Comparison of ENCODE assay signal across 10 cellular contexts in genomic region chr5:38467353-38468040, GRCh38.
DNase-seq lines count a peak whose midpoint lies in the region; TF ChIP-seq lines count a peak whose summit lies in the region.
"Had no signal": no experiment of that assay in that cellular context is flagged by ENCODE, and none has a peak within 500 bp of the region (broad histone marks: within the 10 kb centered on the region; RNA-seq: fewer than 3 reads in every experiment).

No MANE protein-coding gene starts in this region.

- no peaks in the 10 kb centered on the region for H3K36me3 Mint-ChIP-seq in activated T-helper 1 cell treated with anti-CD3 and anti-CD28 coated beads, Interleukin-12 subunit alpha, Interleukin-12 subunit beta, Interleukin-2, Interleukin-4 antibody, amounts not matched to agents 30 ng/mL and 10 ng/mL and 1 ng/mL, durations not matched to agents 14 hours and 24 hours and 36 hours (ENCODE audit: low read depth)

- no peak overlapping the region for H3K27ac Mint-ChIP-seq in activated T-helper 1 cell treated with anti-CD3 and anti-CD28 coated beads, Interleukin-12 subunit alpha, Interleukin-12 subunit beta, Interleukin-2, Interleukin-4 antibody, amounts not matched to agents 30 ng/mL and 10 ng/mL and 1 ng/mL, durations not matched to agents 14 hours and 24 hours and 36 hours

- no peak overlapping the region for H3K4me3 Mint-ChIP-seq in activated T-helper 1 cell treated with anti-CD3 and anti-CD28 coated beads, Interleukin-12 subunit alpha, Interleukin-12 subunit beta, Interleukin-2, Interleukin-4 antibody, amounts not matched to agents 30 ng/mL and 10 ng/mL and 1 ng/mL, durations not matched to agents 14 hours and 24 hours and 36 hours

- no peaks in the 10 kb centered on the region for H3K27me3 ChIP-seq in breast epithelium
- H3K27me3 ChIP-seq in rectal smooth muscle tissue (ENCODE audit: control insufficient read depth, insufficient read depth, low read length), result no peaks in the 10 kb centered on the region
- H3K27me3 ChIP-seq: cardiac muscle cell had no signal

- H3K27me3 Mint-ChIP-seq in activated T-helper 1 cell treated with anti-CD3 and anti-CD28 coated beads, Interleukin-12 subunit alpha, Interleukin-12 subunit beta, Interleukin-2, Interleukin-4 antibody, amounts not matched to agents 30 ng/mL and 10 ng/mL and 1 ng/mL, durations not matched to agents 14 hours and 24 hours and 36 hours (ENCODE audit: insufficient read depth), result peaks cover 20% of the 10 kb centered on the region

- intact Hi-C loops in breast epithelium (cut with DNase I; ENCODE audit: low total_unique reads), result no loop called here
- intact Hi-C loops in activated T-helper 1 cell treated with anti-CD3 and anti-CD28 coated beads, Interleukin-12 subunit alpha, Interleukin-12 subunit beta, Interleukin-2, Interleukin-4 antibody, amounts not matched to agents 30 ng/mL and 10 ng/mL and 1 ng/mL, durations not matched to agents 14 hours and 24 hours and 36 hours (cut with micrococcal nuclease), result no loop called here

- H3K4me1 ChIP-seq in breast epithelium (peaks cover 38% of the 10 kb centered on the region in 2 donors), rectal smooth muscle tissue (ENCODE audit: control insufficient read depth, insufficient read depth, low read length) (peaks cover 26% of the 10 kb centered on the region)

- no peaks in the 10 kb centered on the region for H3K9me3 Mint-ChIP-seq in activated T-helper 1 cell treated with anti-CD3 and anti-CD28 coated beads, Interleukin-12 subunit alpha, Interleukin-12 subunit beta, Interleukin-2, Interleukin-4 antibody, amounts not matched to agents 30 ng/mL and 10 ng/mL and 1 ng/mL, durations not matched to agents 14 hours and 24 hours and 36 hours

- no peak overlapping the region for H3K9ac ChIP-seq in rectal smooth muscle tissue (ENCODE audit: low read length)

- peak; percentile 46 for DNase-seq in Daoy (ENCODE audit: low read depth)
- peak in 1 of 2 donors; percentile 56 for DNase-seq in breast epithelium (ENCODE audit: low spot score in 2 of 2)
- DNase-seq in iPS-NIHi11 (ENCODE audit: low spot score), result peak; percentile 41
- no peak for DNase-seq in GOT3 (lab: John Stamatoyannopoulos, UW)
- DNase-seq in NCI-H1105 treated with DMSO at 0.1 percent for 48 hours (lab: John Stamatoyannopoulos, UW), result no peak
- no peak for DNase-seq in activated T-helper 1 cell treated with anti-CD3 and anti-CD28 coated beads, Interleukin-12 subunit alpha, Interleukin-12 subunit beta, Interleukin-2, Interleukin-4 antibody, amounts not matched to agents 30 ng/mL and 10 ng/mL and 1 ng/mL, durations not matched to agents 14 hours and 24 hours and 36 hours (ENCODE audit: low spot score)
- DNase-seq in NCI-H2107 treated with DMSO at 0.1 percent for 48 hours (lab: John Stamatoyannopoulos, UW; ENCODE audit: unreplicated experiment), result no peak

- H3K9me3 ChIP-seq in breast epithelium, result no peaks in the 10 kb centered on the region

- no peaks in the 10 kb centered on the region for H3K4me1 Mint-ChIP-seq in activated T-helper 1 cell treated with anti-CD3 and anti-CD28 coated beads, Interleukin-12 subunit alpha, Interleukin-12 subunit beta, Interleukin-2, Interleukin-4 antibody, amounts not matched to agents 30 ng/mL and 10 ng/mL and 1 ng/mL, durations not matched to agents 14 hours and 24 hours and 36 hours (ENCODE audit: low read depth)

- TF ChIP-seq POLR2A in breast epithelium (IDR thresholded peaks at IDR 0.05), result no peak

- TF ChIP-seq CTCF in breast epithelium (IDR thresholded peaks at IDR 0.05), result no peak

- H3K27ac ChIP-seq in breast epithelium (peak overlapping the region; percentile 84 to 96), rectal smooth muscle tissue (ENCODE audit: low read depth, low read length) (peak overlapping the region; percentile 74)
- H3K27ac ChIP-seq: cardiac muscle cell, VCaP had no signal

- H3K4me3 ChIP-seq in breast epithelium (peak overlapping the region in 2 of 3 donors; percentile 24 to 52), rectal smooth muscle tissue (ENCODE audit: low read length) (no peak overlapping the region)
- H3K4me3 ChIP-seq: cardiac muscle cell had no signal

- H3K36me3 ChIP-seq in breast epithelium (no peaks in the 10 kb centered on the region), rectal smooth muscle tissue (ENCODE audit: control insufficient read depth, insufficient read depth, low read length) (no peaks in the 10 kb centered on the region)
- H3K36me3 ChIP-seq: cardiac muscle cell had no signal

Comparison
In these comparisons a context has a peak if more than half of its experiments do, and no peak if none do; other contexts are left out.
1. DNase-seq: peak in Daoy (single experiment) and iPS-NIHi11 (single experiment); none in GOT3 (single experiment), NCI-H1105 treated with DMSO at 0.1 percent for 48 hours (single experiment), activated T-helper 1 cell treated with anti-CD3 and anti-CD28 coated beads, Interleukin-12 subunit alpha, Interleukin-12 subunit beta, Interleukin-2, Interleukin-4 antibody, amounts not matched to agents 30 ng/mL and 10 ng/mL and 1 ng/mL, durations not matched to agents 14 hours and 24 hours and 36 hours (single experiment) and NCI-H2107 treated with DMSO at 0.1 percent for 48 hours (single experiment).